Comparison of ENCODE assay signal across 9 cellular contexts in the genomic region with DNA sequence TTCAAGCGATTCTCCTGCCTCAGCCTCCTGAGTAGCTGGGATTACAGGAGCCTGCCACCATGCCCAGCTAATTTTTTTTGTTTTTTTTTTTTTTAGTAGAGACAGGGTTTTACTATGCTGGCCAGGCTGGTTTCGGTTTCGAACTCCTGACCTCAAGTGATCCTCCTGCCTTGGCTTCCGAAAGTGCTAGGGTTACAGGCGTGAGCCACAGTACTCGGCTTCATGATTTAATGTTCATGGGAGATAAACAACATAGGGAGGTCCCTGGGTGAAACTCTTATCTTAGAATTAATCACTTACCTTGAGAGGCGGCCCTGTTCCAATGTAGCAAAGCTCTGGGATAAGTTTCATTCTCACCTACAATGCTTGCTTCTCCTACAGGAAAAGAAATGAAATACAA. TPM values are rescaled to one million over a fixed set of nuclear protein-coding genes. Genes with fewer than 3 reads are reported as not detected.
A peak's percentile ranks its signal among the peaks of the same experiment; 100 is the strongest.
DNase-seq lines count a peak whose midpoint lies in the region; ATAC-seq and TF ChIP-seq lines count a peak whose summit lies in the region.
"Had no signal": no experiment of that assay in that cellular context is flagged by ENCODE, and none has a peak within 500 bp of the region (broad histone marks: within the 10 kb centered on the region; RNA-seq: fewer than 3 reads in every experiment).

No MANE protein-coding gene starts in this region.

- H4K20me1 ChIP-seq in KMS-11 (ENCODE audit: insufficient read depth) (no peaks in the 10 kb centered on the region), osteoblast (ENCODE audit: insufficient read depth, low read length) (no peaks in the 10 kb centered on the region)

- no peak overlapping the region for H3K9ac ChIP-seq in KMS-11

- H3K36me3 Mint-ChIP-seq in activated T-cell treated with anti-CD3 and anti-CD28 coated beads, Interleukin-2, amount 50 U/mL, for 72 hours (ENCODE audit: insufficient read depth in 2 of 2), result peaks cover 4 to 26% of the 10 kb centered on the region in 2 donors

- peak in 1 of 2 donors; percentile 41 for ATAC-seq in activated T-cell treated with anti-CD3 and anti-CD28 coated beads, Interleukin-2, amount 50 U/mL, for 72 hours (replicated peaks in 1 of 2)
- peak; percentile 92 for ATAC-seq in HG02852 (IDR thresholded peaks at IDR 0.05; ENCODE audit: unreplicated experiment)
- ATAC-seq in stimulated activated naive CD8-positive, alpha-beta T cell treated with anti-CD3 and anti-CD28 coated beads, Interleukin-15, Interleukin-2, amounts not matched to agents 100 U/mL and 50 U/mL, for 24 hours, result peak; percentile 49
- ATAC-seq: A549 had no signal

- H3K4me3 Mint-ChIP-seq in activated T-cell treated with anti-CD3 and anti-CD28 coated beads, Interleukin-2, amount 50 U/mL, for 72 hours, result no peak overlapping the region

- no peaks in the 10 kb centered on the region for H3K27me3 ChIP-seq in KMS-11 (ENCODE audit: insufficient read depth, low read depth)
- no peaks in the 10 kb centered on the region for H3K27me3 ChIP-seq in osteoblast (ENCODE audit: insufficient read depth, low read length)

- 0 out of 2 replicates have a peak, but pooled peaks cover 9% of the 10 kb centered on the region for H3K79me2 ChIP-seq in KMS-11 (ENCODE audit: insufficient read depth, low read depth)
- H3K79me2 ChIP-seq in osteoblast (ENCODE audit: insufficient read depth, low read length), result no peaks in the 10 kb centered on the region

- H3K27me3 Mint-ChIP-seq in activated T-cell treated with anti-CD3 and anti-CD28 coated beads, Interleukin-2, amount 50 U/mL, for 72 hours (ENCODE audit: low read depth), result no peaks in the 10 kb centered on the region

- H3K27ac ChIP-seq in KMS-11 (peak overlapping the region; percentile 63), substantia nigra (ENCODE audit: low read depth, low read length, poor library complexity, severe bottlenecking) (no peak overlapping the region), osteoblast (ENCODE audit: low read depth, low read length) (no peak overlapping the region)
- H3K27ac ChIP-seq: A549 had no signal

- H3K4me1 ChIP-seq in KMS-11 (ENCODE audit: low read depth, poor library complexity, severe bottlenecking), result peaks cover 99% of the 10 kb centered on the region
- no peaks in the 10 kb centered on the region for H3K4me1 ChIP-seq in osteoblast (ENCODE audit: insufficient read depth, low read length)
- H3K4me1 ChIP-seq: A549 had no signal

- peaks cover 5% of the 10 kb centered on the region for H3K4me1 Mint-ChIP-seq in activated T-cell treated with anti-CD3 and anti-CD28 coated beads, Interleukin-2, amount 50 U/mL, for 72 hours (ENCODE audit: low read depth)

- H3K9me3 Mint-ChIP-seq in activated T-cell treated with anti-CD3 and anti-CD28 coated beads, Interleukin-2, amount 50 U/mL, for 72 hours, result no peaks in the 10 kb centered on the region

- no peak for DNase-seq in activated T-cell treated with anti-CD3 and anti-CD28 coated beads, Interleukin-2, amount 50 U/mL, for 72 hours
- no peak for DNase-seq in activated T-cell treated with anti-CD3 and anti-CD28 coated beads, Interleukin-2, amount 50 U/mL, for 48 hours
- DNase-seq in stimulated activated naive CD8-positive, alpha-beta T cell treated with anti-CD3 and anti-CD28 coated beads, Interleukin-15, Interleukin-2, amounts not matched to agents 100 U/mL and 50 U/mL, for 24 hours, result no peak
- DNase-seq in substantia nigra (lab: John Stamatoyannopoulos, UW) (no peak), osteoblast (ENCODE audit: insufficient read length, low spot score, missing footprints) (no peak), ACHN (no peak)

- H2AFZ ChIP-seq in KMS-11 (ENCODE audit: low read depth), result no peak overlapping the region
- H2AFZ ChIP-seq in osteoblast (ENCODE audit: low read length), result no peak overlapping the region

- H3K4me2 ChIP-seq in KMS-11, result peak overlapping the region; percentile 55
- H3K4me2 ChIP-seq in osteoblast (ENCODE audit: insufficient read depth, low read length), result no peak overlapping the region
- H3K4me2 ChIP-seq: A549 had no signal

- TF ChIP-seq CTCF in KMS-11 (conservative IDR thresholded peaks at IDR 0.05; ENCODE audit: low read depth, low read length) (no peak), osteoblast (IDR thresholded peaks at IDR 0.05; ENCODE audit: extremely low read depth, low read depth, low read length) (no peak)

- H3K36me3 ChIP-seq in KMS-11 (ENCODE audit: insufficient read depth) (peaks cover 10% of the 10 kb centered on the region; the same call in 1 of the 2 replicates), osteoblast (ENCODE audit: insufficient read depth, low read length) (peaks cover 70% of the 10 kb centered on the region)

- H3K9me3 ChIP-seq in osteoblast (ENCODE audit: low read depth, low read length), result no peaks in the 10 kb centered on the region
- H3K9me3 ChIP-seq: A549 had no signal

- H3K27ac Mint-ChIP-seq in activated T-cell treated with anti-CD3 and anti-CD28 coated beads, Interleukin-2, amount 50 U/mL, for 72 hours, result peak overlapping the region; percentile 77

- H3K4me3 ChIP-seq in KMS-11 (IDR thresholded peaks at IDR 0.05; ENCODE audit: insufficient read depth, low read depth, low read length) (no peak overlapping the region), osteoblast (ENCODE audit: insufficient read depth, low read length) (no peak overlapping the region)
- H3K4me3 ChIP-seq: A549 had no signal

- in situ Hi-C loops in ACHN (cut with HindIII; ENCODE audit: low pct_ligation_motif_present, low pct_unique_long_range_greater_than_20kb, low sequenced_read_pairs), result no loop called here

RNA-seq across cellular contexts. Expression of a gene that starts 48.3 kb away (rescaled TPM):
- 10 to 100 TPM; 70.5 to 79.2 TPM for total RNA-seq in activated T-cell treated with anti-CD3 and anti-CD28 coated beads, Interleukin-2, amount 50 U/mL, for 72 hours
- total RNA-seq in osteoblast, result 132 and 151 TPM in 2 replicates
